Comparison of ENCODE assay signal across 19 cellular contexts in genomic region chr1:228323401-228323800, GRCh38.
"Had no signal": no experiment of that assay in that cellular context is flagged by ENCODE, and none has a peak within 500 bp of the region (broad histone marks: within the 10 kb centered on the region; RNA-seq: fewer than 3 reads in every experiment).

No MANE protein-coding gene starts in this region.

- H3K4me3 Mint-ChIP-seq: activated B cell treated with CpG ODN at 0.5 μM for 24 hours; activated CD4-positive, alpha-beta T cell treated with anti-CD3 and anti-CD28 coated beads for 36 hours; activated naive CD4-positive, alpha-beta T cell treated with anti-CD3 and anti-CD28 coated beads, Interleukin-2, amount 50 U/mL, for 24 hours; activated T-cell treated with anti-CD3 and anti-CD28 coated beads, Interleukin-2, amount 50 U/mL, for 4 hours; central memory CD8-positive, alpha-beta T cell; nephron progenitor cell; T-helper 17 cell had no signal

- DNase-seq: activated CD4-positive, alpha-beta T cell treated with anti-CD3 and anti-CD28 coated beads for 36 hours; activated CD4-positive, alpha-beta T cell treated with anti-CD3 and anti-CD28 coated beads, Interleukin-2, amount 50 U/mL, for 4 hours; activated CD8-positive, alpha-beta memory T cell treated with anti-CD3 and anti-CD28 coated beads for 24 hours; activated CD8-positive, alpha-beta memory T cell treated with anti-CD3 and anti-CD28 coated beads, Interleukin-2, amount 50 U/mL, for 4 hours; activated T-cell treated with anti-CD3 and anti-CD28 coated beads, Interleukin-2, amount 50 U/mL, for 4 hours; adrenal gland; colonic mucosa; hypothalamus; mammary epithelial cell; nephron progenitor cell; stimulated activated CD4-positive, alpha-beta T cell treated with anti-CD3 and anti-CD28 coated beads, Interleukin-4, amount 100 ng/mL, for 1 hour; stimulated activated naive CD4-positive, alpha-beta T cell treated with Interleukin-2 at 50 U/mL for 16 hours; SW 1271; T-helper 17 cell had no signal

- H3K27ac Mint-ChIP-seq: activated B cell treated with CpG ODN at 0.5 μM for 24 hours; activated CD4-positive, alpha-beta T cell treated with anti-CD3 and anti-CD28 coated beads for 36 hours; activated naive CD4-positive, alpha-beta T cell treated with anti-CD3 and anti-CD28 coated beads, Interleukin-2, amount 50 U/mL, for 24 hours; activated T-helper 2 cell treated with anti-CD3 and anti-CD28 coated beads, Interferon-gamma antibody, Interleukin-2, Interleukin-4, amounts not matched to agents 10 μg/mL and 5 μg/mL and 100 μg/mL, durations not matched to agents 14 hours and 24 hours and 36 hours; nephron progenitor cell; T-helper 17 cell had no signal

- H3K27me3 Mint-ChIP-seq: activated B cell treated with CpG ODN at 0.5 μM for 24 hours; activated CD4-positive, alpha-beta T cell treated with anti-CD3 and anti-CD28 coated beads for 36 hours; activated naive CD4-positive, alpha-beta T cell treated with anti-CD3 and anti-CD28 coated beads, Interleukin-2, amount 50 U/mL, for 24 hours; central memory CD8-positive, alpha-beta T cell; T-helper 17 cell had no signal

- ATAC-seq: activated CD4-positive, alpha-beta T cell treated with anti-CD3 and anti-CD28 coated beads for 36 hours; activated T-cell treated with anti-CD3 and anti-CD28 coated beads, Interleukin-2, amount 50 U/mL, for 4 hours; left colon; T-helper 17 cell had no signal

- H3K4me1 Mint-ChIP-seq: activated B cell treated with CpG ODN at 0.5 μM for 24 hours; activated CD4-positive, alpha-beta T cell treated with anti-CD3 and anti-CD28 coated beads for 36 hours; activated naive CD4-positive, alpha-beta T cell treated with anti-CD3 and anti-CD28 coated beads, Interleukin-2, amount 50 U/mL, for 24 hours; central memory CD8-positive, alpha-beta T cell; nephron progenitor cell; T-helper 17 cell had no signal

- H3K9me3 Mint-ChIP-seq: activated naive CD4-positive, alpha-beta T cell treated with anti-CD3 and anti-CD28 coated beads, Interleukin-2, amount 50 U/mL, for 24 hours; activated T-cell treated with anti-CD3 and anti-CD28 coated beads, Interleukin-2, amount 50 U/mL, for 4 hours; central memory CD8-positive, alpha-beta T cell had no signal
